Comparison of ENCODE assay signal across 8 cellular contexts in the genomic region with DNA sequence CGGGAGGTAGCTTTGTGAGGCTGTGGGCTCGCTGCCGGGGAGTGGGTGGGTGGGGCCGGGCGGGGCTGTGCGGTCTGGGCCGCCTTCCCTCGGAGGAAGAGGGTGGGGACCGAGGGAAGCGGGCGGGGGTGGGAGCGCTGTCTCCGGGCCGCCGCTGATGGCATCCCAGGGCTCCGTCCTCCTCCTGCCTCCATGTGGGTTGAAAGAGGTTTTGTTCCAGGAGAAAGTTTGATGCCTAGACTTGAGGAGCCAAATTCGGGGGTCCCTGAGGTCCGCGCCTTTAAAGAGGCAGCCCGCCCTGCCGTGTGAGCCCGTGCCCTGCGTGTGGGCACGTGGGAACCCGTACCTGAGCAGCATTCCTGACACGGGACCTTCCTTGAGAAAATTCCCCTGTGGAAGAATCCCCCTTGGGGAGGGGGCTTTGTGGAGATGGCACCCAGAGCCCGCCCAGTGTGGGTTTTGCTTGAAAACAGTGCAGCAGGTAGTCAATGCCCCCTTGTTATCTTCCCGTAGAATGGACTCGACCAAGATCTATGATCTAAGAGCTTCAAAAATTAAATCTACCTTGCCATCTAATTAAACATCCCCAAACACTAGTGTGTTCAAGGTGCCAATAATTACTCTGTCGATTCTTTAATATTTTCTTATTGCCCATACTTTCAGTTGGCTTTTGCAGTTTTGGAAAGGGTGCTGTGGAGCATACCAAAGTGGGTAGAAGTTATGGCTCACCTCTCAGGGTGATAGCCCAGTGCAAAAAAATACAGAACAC.
A peak's percentile ranks its signal among the peaks of the same experiment; 100 is the strongest.
DNase-seq lines count a peak whose midpoint lies in the region; ATAC-seq and TF ChIP-seq lines count a peak whose summit lies in the region.

No MANE protein-coding gene starts in this region.

- H3K4me1 Mint-ChIP-seq in activated CD4-positive, alpha-beta memory T cell treated with anti-CD3 and anti-CD28 coated beads for 36 hours (ENCODE audit: low read depth), result peaks cover 13% of the 10 kb centered on the region

- POLR2A ChIA-PET in activated CD4-positive, alpha-beta memory T cell treated with anti-CD3 and anti-CD28 coated beads for 36 hours (lab: Charles Lee), result no interaction called here

- H3K4me3 Mint-ChIP-seq in activated CD4-positive, alpha-beta memory T cell treated with anti-CD3 and anti-CD28 coated beads for 36 hours, result peak overlapping the region; percentile 65

- TF ChIP-seq CTCF in right atrium auricular region (IDR thresholded peaks at IDR 0.05), result no peak
- no peak for TF ChIP-seq CTCF in adrenal gland (IDR thresholded peaks at IDR 0.05)

- H3K36me3 ChIP-seq in right atrium auricular region (no peaks in the 10 kb centered on the region), skeletal muscle tissue (ENCODE audit: control insufficient read depth in 3 of 3, insufficient read depth in 3 of 3, low read length in 3 of 3) (no peaks in the 10 kb centered on the region), adrenal gland (replicated peaks in 1 of 2) (no peaks in the 10 kb centered on the region)

- H3K4me1 ChIP-seq in right atrium auricular region (peaks cover 0 to 38% of the 10 kb centered on the region in 2 donors), skeletal muscle tissue (ENCODE audit: control insufficient read depth in 3 of 3, insufficient read depth in 3 of 3, low read length in 3 of 3) (peaks cover 4 to 12% (median 11%) of the 10 kb centered on the region in 3 donors), adrenal gland (replicated peaks in 1 of 2) (peaks cover 5 to 6% of the 10 kb centered on the region in 2 donors)

- peak; percentile 7 for ATAC-seq in HG02763 (IDR thresholded peaks at IDR 0.05; ENCODE audit: unreplicated experiment)

- no peaks in the 10 kb centered on the region for H3K9me3 ChIP-seq in right atrium auricular region
- no peaks in the 10 kb centered on the region for H3K9me3 ChIP-seq in skeletal muscle tissue (ENCODE audit: control insufficient read depth in 3 of 3, low read length in 3 of 3)
- H3K9me3 ChIP-seq in adrenal gland (replicated peaks in 1 of 3), result no peaks in the 10 kb centered on the region

- peak overlapping the region; percentile 92 to 94 for H3K4me3 ChIP-seq in right atrium auricular region
- H3K4me3 ChIP-seq in skeletal muscle tissue (ENCODE audit: low read length in 3 of 3), result peak overlapping the region; percentile 75 to 76 (median 75)
- H3K4me3 ChIP-seq in adrenal gland, result peak overlapping the region in 2 of 4 donors; percentile 62 to 67

- TF ChIP-seq POLR2A in adrenal gland (IDR thresholded peaks at IDR 0.05), result no peak

- H3K27me3 ChIP-seq in right atrium auricular region (no peaks in the 10 kb centered on the region), skeletal muscle tissue (ENCODE audit: control insufficient read depth in 3 of 3, insufficient read depth in 3 of 3, low read length in 3 of 3) (peaks cover 0 to 4% (median 2%) of the 10 kb centered on the region in 3 donors), adrenal gland (no peaks in the 10 kb centered on the region)

- no peaks in the 10 kb centered on the region for H3K36me3 Mint-ChIP-seq in activated CD4-positive, alpha-beta memory T cell treated with anti-CD3 and anti-CD28 coated beads for 36 hours

- peaks cover 20% of the 10 kb centered on the region for H3K27me3 Mint-ChIP-seq in activated CD4-positive, alpha-beta memory T cell treated with anti-CD3 and anti-CD28 coated beads for 36 hours

- no peak overlapping the region for H3K27ac Mint-ChIP-seq in activated CD4-positive, alpha-beta memory T cell treated with anti-CD3 and anti-CD28 coated beads for 36 hours

- H3K27ac ChIP-seq in right atrium auricular region (peak overlapping the region; percentile 90 to 93), skeletal muscle tissue (ENCODE audit: low read depth, low read length) (no peak overlapping the region), adrenal gland (peak overlapping the region in 1 of 5 donors; percentile 46)

- peak; percentile 34 for DNase-seq in ELR (ENCODE audit: low read depth)
- no peak for DNase-seq in activated CD4-positive, alpha-beta memory T cell treated with anti-CD3 and anti-CD28 coated beads for 36 hours
- DNase-seq in right atrium auricular region (ENCODE audit: low spot score), result no peak
- no peak for DNase-seq in adrenal gland
- no peak for DNase-seq in cerebellar nuclear complex (lab: John Stamatoyannopoulos, UW)
- DNase-seq in NCI-H82 treated with DMSO at 0.1 percent for 48 hours (lab: John Stamatoyannopoulos, UW; ENCODE audit: unreplicated experiment), result no peak

- WGBS in adrenal gland, 4 donors, result 7 to 27% (median 10%) methylated on average over 7 to 30 of the region's 30 CpGs

- H3K9ac ChIP-seq in skeletal muscle tissue (ENCODE audit: low read depth in 1 of 3, low read length in 3 of 3), result peak overlapping the region; percentile 30 to 68 (median 41)

- intact Hi-C loops in activated CD4-positive, alpha-beta memory T cell treated with anti-CD3 and anti-CD28 coated beads for 36 hours (cut with micrococcal nuclease), result no loop called here
- intact Hi-C loops in adrenal gland (cut with DNase I), result no loop called here

- CTCF ChIA-PET in activated CD4-positive, alpha-beta memory T cell treated with anti-CD3 and anti-CD28 coated beads for 36 hours (lab: Charles Lee), result no interaction called here

- H3K9me3 Mint-ChIP-seq in activated CD4-positive, alpha-beta memory T cell treated with anti-CD3 and anti-CD28 coated beads for 36 hours, result no peaks in the 10 kb centered on the region
